In genomic region chr5:168174376-168174775, GRCh38 we compare ENCODE assay signal across 13 cellular contexts.
DNase-seq lines count a peak whose midpoint lies in the region; ATAC-seq and TF ChIP-seq lines count a peak whose summit lies in the region.
"Had no signal": no experiment of that assay in that cellular context is flagged by ENCODE, and none has a peak within 500 bp of the region (broad histone marks: within the 10 kb centered on the region; RNA-seq: fewer than 3 reads in every experiment).

No MANE protein-coding gene starts in this region.

- H3K4me1 ChIP-seq in CD8-positive, alpha-beta memory T cell (ENCODE audit: insufficient read depth, low read length), result no peaks in the 10 kb centered on the region
- H3K4me1 ChIP-seq in uterus, result no peaks in the 10 kb centered on the region

- no peaks in the 10 kb centered on the region for H3K36me3 ChIP-seq in CD8-positive, alpha-beta memory T cell (ENCODE audit: insufficient read depth, low read length)
- no peaks in the 10 kb centered on the region for H3K36me3 ChIP-seq in uterus

- POLR2A ChIA-PET in CD8-positive, alpha-beta memory T cell (lab: Charles Lee), result no interaction called here

- H3K36me3 Mint-ChIP-seq in CD8-positive, alpha-beta memory T cell, result no peaks in the 10 kb centered on the region
- H3K36me3 Mint-ChIP-seq: stimulated activated memory B cell treated with anti-CD40 and anti-IgM and Interleukin-4, amounts not matched to agents 10 μg/mL and 1 μg/mL and 100 μg/mL, for 72 hours had no signal

- CTCF ChIA-PET in CD8-positive, alpha-beta memory T cell (lab: Charles Lee), result no interaction called here

- no peak overlapping the region for H3K27ac Mint-ChIP-seq in CD8-positive, alpha-beta memory T cell
- H3K27ac Mint-ChIP-seq: stimulated activated memory B cell treated with anti-CD40 and anti-IgM and Interleukin-4, amounts not matched to agents 10 μg/mL and 1 μg/mL and 100 μg/mL, for 72 hours had no signal

- no peak overlapping the region for H3K4me3 ChIP-seq in CD8-positive, alpha-beta memory T cell (ENCODE audit: low read length)
- H3K4me3 ChIP-seq in uterus, result no peak overlapping the region

- no peak overlapping the region for H3K27ac ChIP-seq in CD8-positive, alpha-beta memory T cell (ENCODE audit: low read depth, low read length)
- H3K27ac ChIP-seq in uterus, result no peak overlapping the region

- H3K4me3 Mint-ChIP-seq in CD8-positive, alpha-beta memory T cell, result no peak overlapping the region
- H3K4me3 Mint-ChIP-seq: H9; stimulated activated memory B cell treated with anti-CD40 and anti-IgM and Interleukin-4, amounts not matched to agents 10 μg/mL and 1 μg/mL and 100 μg/mL, for 72 hours had no signal

- TF ChIP-seq POLR2A in uterus (IDR thresholded peaks at IDR 0.05), result no peak

- TF ChIP-seq CTCF in uterus (IDR thresholded peaks at IDR 0.05), result no peak

- ATAC-seq in GM19043 (IDR thresholded peaks at IDR 0.05; ENCODE audit: low read depth, unreplicated experiment) (peak; percentile 49), HG02973 (IDR thresholded peaks at IDR 0.05; ENCODE audit: unreplicated experiment) (peak; percentile 69), GM19452 (IDR thresholded peaks at IDR 0.05; ENCODE audit: unreplicated experiment) (no peak)
- ATAC-seq: stimulated activated memory B cell treated with anti-CD40 and anti-IgM and Interleukin-4, amounts not matched to agents 10 μg/mL and 1 μg/mL and 100 μg/mL, for 72 hours had no signal

- in situ Hi-C loops in ACHN (cut with HindIII; ENCODE audit: low pct_ligation_motif_present, low pct_unique_long_range_greater_than_20kb, low sequenced_read_pairs), result no loop called here

- peaks cover 0 to 2% (median 0%) of the 10 kb centered on the region in 5 donors for H3K9me3 Mint-ChIP-seq in CD8-positive, alpha-beta memory T cell
- H3K9me3 Mint-ChIP-seq: H9; stimulated activated memory B cell treated with anti-CD40 and anti-IgM and Interleukin-4, amounts not matched to agents 10 μg/mL and 1 μg/mL and 100 μg/mL, for 72 hours had no signal

- H3K27me3 Mint-ChIP-seq in CD8-positive, alpha-beta memory T cell, result peaks cover 9% of the 10 kb centered on the region in 2 donors
- H3K27me3 Mint-ChIP-seq: stimulated activated memory B cell treated with anti-CD40 and anti-IgM and Interleukin-4, amounts not matched to agents 10 μg/mL and 1 μg/mL and 100 μg/mL, for 72 hours had no signal

- intact Hi-C loops in uterus (cut with DNase I; ENCODE audit: low total_unique reads), result no loop called here

- no peaks in the 10 kb centered on the region for H3K27me3 ChIP-seq in CD8-positive, alpha-beta memory T cell (ENCODE audit: insufficient read depth, low read length, poor library complexity, severe bottlenecking)
- no peaks in the 10 kb centered on the region for H3K27me3 ChIP-seq in uterus

- no peaks in the 10 kb centered on the region for H3K4me1 Mint-ChIP-seq in CD8-positive, alpha-beta memory T cell
- H3K4me1 Mint-ChIP-seq: stimulated activated memory B cell treated with anti-CD40 and anti-IgM and Interleukin-4, amounts not matched to agents 10 μg/mL and 1 μg/mL and 100 μg/mL, for 72 hours had no signal

- H3K9me3 ChIP-seq in CD8-positive, alpha-beta memory T cell (ENCODE audit: low read length), result no peaks in the 10 kb centered on the region
- H3K9me3 ChIP-seq in uterus, result no peaks in the 10 kb centered on the region

- peak; percentile 53 for DNase-seq in ACHN
- peak; percentile 89 for DNase-seq in NCI-H2171 (lab: John Stamatoyannopoulos, UW)
- DNase-seq in T-helper 9 cell, result no peak
- DNase-seq in CD8-positive, alpha-beta memory T cell, result no peak
- DNase-seq in uterus, result no peak
- DNase-seq: H9, KBM-7, NCI-H526 treated with DMSO at 0.1 percent for 48 hours, small intestine had no signal

Comparison
In these comparisons a context has a peak if more than half of its experiments do, and no peak if none do; other contexts are left out.
1. DNase-seq: peak in ACHN (single experiment) and NCI-H2171 (single experiment); none in T-helper 9 cell (single experiment), CD8-positive, alpha-beta memory T cell (0 of 5) and uterus (0 of 2).